In genomic region chr15:93250212-93250611, GRCh38 we compare ENCODE assay signal across 16 cellular contexts.
"Had no signal": no experiment of that assay in that cellular context is flagged by ENCODE, and none has a peak within 500 bp of the region (broad histone marks: within the 10 kb centered on the region; RNA-seq: fewer than 3 reads in every experiment).

No MANE protein-coding gene starts in this region.

- H3K36me3 ChIP-seq: esophagus squamous epithelium, suprapubic skin, WERI-Rb-1 had no signal

- H3K9me3 ChIP-seq: esophagus squamous epithelium, suprapubic skin had no signal

- H3K4me1 ChIP-seq: esophagus squamous epithelium, suprapubic skin had no signal

- H3K27ac ChIP-seq: esophagus squamous epithelium, suprapubic skin, WERI-Rb-1 had no signal

- DNase-seq: activated CD4-positive, alpha-beta T cell treated with anti-CD3 and anti-CD28 coated beads for 4 hours; activated CD8-positive, alpha-beta memory T cell treated with anti-CD3 and anti-CD28 coated beads, Interleukin-2, amount 50 U/mL, for 4 hours; activated CD8-positive, alpha-beta T cell treated with anti-CD3 and anti-CD28 coated beads for 36 hours; activated gamma-delta T cell treated with Interleukin-2 at 50 U/mL for 16 hours; activated naive CD8-positive, alpha-beta T cell treated with anti-CD3 and anti-CD28 coated beads for 36 hours; activated T-cell treated with anti-CD3 and anti-CD28 coated beads, Interleukin-2, amount 50 U/mL, for 72 hours; esophagus squamous epithelium; foreskin fibroblast; glutamatergic neuron; mesenchymal stem cell; stimulated activated CD4-positive, alpha-beta T cell treated with anti-CD3 and anti-CD28 coated beads, Interleukin-1b, Interleukin-23, amount 100 ng/mL, for 48 hours; T-cell; WERI-Rb-1 had no signal

- ATAC-seq: activated CD8-positive, alpha-beta T cell treated with anti-CD3 and anti-CD28 coated beads for 36 hours; activated T-cell treated with anti-CD3 and anti-CD28 coated beads, Interleukin-2, amount 50 U/mL, for 72 hours; left lobe of liver; stimulated activated memory B cell treated with anti-CD40 and anti-IgM and Interleukin-4, amounts not matched to agents 10 μg/mL and 1 μg/mL and 100 μg/mL, for 72 hours; T-cell had no signal

- H3K27me3 ChIP-seq: esophagus squamous epithelium, suprapubic skin had no signal

- H3K4me3 ChIP-seq: esophagus squamous epithelium, suprapubic skin had no signal
